Comparison of ENCODE assay signal across 8 cellular contexts in genomic region chr17:18184143-18185007, GRCh38. TPM values are rescaled to one million over a fixed set of nuclear protein-coding genes. Genes with fewer than 3 reads are reported as not detected.
A peak's percentile ranks its signal among the peaks of the same experiment; 100 is the strongest.
DNase-seq lines count a peak whose midpoint lies in the region; ATAC-seq and TF ChIP-seq lines count a peak whose summit lies in the region.

No MANE protein-coding gene starts in this region.

- peak overlapping the region; percentile 87 for H3K27ac ChIP-seq in SJSA1
- H3K27ac ChIP-seq in prostate gland, result peak overlapping the region; percentile 96 to 99
- H3K27ac ChIP-seq in urinary bladder (ENCODE audit: low read depth), result peak overlapping the region; percentile 89

- H3K9me3 ChIP-seq in SJSA1 (replicated peaks) (no peaks in the 10 kb centered on the region), prostate gland (no peaks in the 10 kb centered on the region)

- under 1% methylated on average over 88 of the region's 91 CpGs for WGBS in prostate gland
- under 1% methylated on average over 91 of the region's 91 CpGs for WGBS in urinary bladder

- H3K4me1 Mint-ChIP-seq in activated naive CD8-positive, alpha-beta T cell treated with anti-CD3 and anti-CD28 coated beads, Interleukin-2, amount 10 ng/mL, durations not matched to agents 7 days and 5 days, result peaks cover 41% of the 10 kb centered on the region

- peak overlapping the region; percentile 98 for H3K27ac Mint-ChIP-seq in activated naive CD8-positive, alpha-beta T cell treated with anti-CD3 and anti-CD28 coated beads, Interleukin-2, amount 10 ng/mL, durations not matched to agents 7 days and 5 days

- intact Hi-C loops in cardiac septum (cut with DNase I), result loop anchor here (2.0 kb wide), 1 partner anchor 76 kb away; the partner anchor contains the start of gene MIEF2
- intact Hi-C loops in prostate gland (cut with DNase I), result no loop called here

- peak; percentile 17 for TF ChIP-seq POLR2A in prostate gland (IDR thresholded peaks at IDR 0.05)

- H3K27me3 ChIP-seq in SJSA1 (replicated peaks), result no peaks in the 10 kb centered on the region
- H3K27me3 ChIP-seq in prostate gland (replicated peaks; ENCODE audit: insufficient read depth), result no peaks in the 10 kb centered on the region

- peaks cover 57% of the 10 kb centered on the region for H3K36me3 ChIP-seq in SJSA1
- H3K36me3 ChIP-seq in prostate gland, result no peaks in the 10 kb centered on the region
- no peaks in the 10 kb centered on the region for H3K36me3 ChIP-seq in urinary bladder (ENCODE audit: insufficient read depth)

- H3K27me3 Mint-ChIP-seq in activated naive CD8-positive, alpha-beta T cell treated with anti-CD3 and anti-CD28 coated beads, Interleukin-2, amount 10 ng/mL, durations not matched to agents 7 days and 5 days, result no peaks in the 10 kb centered on the region

- H3K4me3 ChIP-seq in SJSA1 (peak overlapping the region; percentile 53), prostate gland (peak overlapping the region; percentile 96 to 99), urinary bladder (ENCODE audit: low read depth, low read length) (peak overlapping the region; percentile 90)

- DNase-seq in DMS53 treated with DMSO at 0.1 percent for 48 hours (lab: John Stamatoyannopoulos, UW; ENCODE audit: unreplicated experiment) (peak; percentile 1), SJSA1 (ENCODE audit: low read depth in 1 of 2, low spot score in 2 of 2) (peak; percentile 44 to 55), cardiac septum (ENCODE audit: low spot score) (peak; percentile 81), prostate gland (ENCODE audit: low spot score) (peak; percentile 27)
- peak; percentile 69 for DNase-seq in activated naive CD8-positive, alpha-beta T cell treated with anti-CD3 and anti-CD28 coated beads, Interleukin-2, amount 10 ng/mL, durations not matched to agents 7 days and 5 days

- ATAC-seq in HG02678 (IDR thresholded peaks at IDR 0.05; ENCODE audit: unreplicated experiment) (peak; percentile 4), GM18517 (IDR thresholded peaks at IDR 0.05; ENCODE audit: unreplicated experiment) (no peak)
- peak; percentile 3 for ATAC-seq in activated naive CD8-positive, alpha-beta T cell treated with anti-CD3 and anti-CD28 coated beads, Interleukin-2, amount 10 ng/mL, durations not matched to agents 7 days and 5 days (ENCODE audit: low read depth)

- peak in 1 of 4 experiments; percentile 20 for TF ChIP-seq CTCF in prostate gland (IDR thresholded peaks at IDR 0.05)

- POLR2A ChIA-PET in activated naive CD8-positive, alpha-beta T cell treated with anti-CD3 and anti-CD28 coated beads, Interleukin-2, amount 10 ng/mL, durations not matched to agents 7 days and 5 days (lab: Charles Lee), result interaction anchor here (0.5 to 4.1 kb wide), 6 partner anchors 12 to 148 kb away, joined by 3 to 14 read pairs (median 5); partner anchors contain the start of gene LLGL1

- H3K4me1 ChIP-seq in SJSA1 (replicated peaks), result peaks cover 47% of the 10 kb centered on the region
- H3K4me1 ChIP-seq in prostate gland (replicated peaks), result peaks cover 27% of the 10 kb centered on the region
- H3K4me1 ChIP-seq in urinary bladder (ENCODE audit: insufficient read depth), result no peaks in the 10 kb centered on the region

- H3K9me3 Mint-ChIP-seq in activated naive CD8-positive, alpha-beta T cell treated with anti-CD3 and anti-CD28 coated beads, Interleukin-2, amount 10 ng/mL, durations not matched to agents 7 days and 5 days, result no peaks in the 10 kb centered on the region

- H3K36me3 Mint-ChIP-seq in activated naive CD8-positive, alpha-beta T cell treated with anti-CD3 and anti-CD28 coated beads, Interleukin-2, amount 10 ng/mL, durations not matched to agents 7 days and 5 days, result peaks cover 28% of the 10 kb centered on the region

- H3K4me3 Mint-ChIP-seq in activated naive CD8-positive, alpha-beta T cell treated with anti-CD3 and anti-CD28 coated beads, Interleukin-2, amount 10 ng/mL, durations not matched to agents 7 days and 5 days, result peak overlapping the region; percentile 91

RNA-seq across cellular contexts. Expression of gene ALKBH5, which starts 0.7 kb away (rescaled TPM):
- 52.3 and 61.3 TPM in 2 replicates for total RNA-seq in SJSA1 (2014; rRNA removed; shearing (Covaris generic))
- total RNA-seq in activated naive CD8-positive, alpha-beta T cell treated with anti-CD3 and anti-CD28 coated beads, Interleukin-2, amount 10 ng/mL, durations not matched to agents 7 days and 5 days, result 100 to 1,000 TPM; 133 to 134 TPM
- total RNA-seq in cardiac septum (168 TPM), prostate gland (100 to 1,000 TPM; 132 to 230 TPM), urinary bladder (62.6 TPM)
- polyA plus RNA-seq in urinary bladder, result 83.8 TPM

RNA-seq across cellular contexts. Expression of gene LLGL1, which starts 41.1 kb away (rescaled TPM):
- total RNA-seq in SJSA1 (2014; rRNA removed; shearing (Covaris generic)), result 15.9 and 19.3 TPM in 2 replicates
- total RNA-seq in activated naive CD8-positive, alpha-beta T cell treated with anti-CD3 and anti-CD28 coated beads, Interleukin-2, amount 10 ng/mL, durations not matched to agents 7 days and 5 days, result 10 to 100 TPM; 21.3 to 21.6 TPM
- total RNA-seq in cardiac septum (9.6 TPM), prostate gland (10 to 100 TPM; 17.7 to 33.5 TPM), urinary bladder (25.6 TPM)
- 24.5 TPM for polyA plus RNA-seq in urinary bladder

Comparison
In these comparisons a context has a peak if more than half of its experiments do, and no peak if none do; other contexts are left out.
1. DNase-seq: peak in every context shown above with its lines; median percentile 81 in cardiac septum; 69 in activated naive CD8-positive, alpha-beta T cell treated with anti-CD3 and anti-CD28 coated beads, Interleukin-2, amount 10 ng/mL, durations not matched to agents 7 days and 5 days; 50 in SJSA1; 27 in prostate gland; 1 in DMS53 treated with DMSO at 0.1 percent for 48 hours.